Comparison of ENCODE assay signal across 12 cellular contexts in genomic region chr5:68554566-68555279, GRCh38.
A peak's percentile ranks its signal among the peaks of the same experiment; 100 is the strongest.
DNase-seq lines count a peak whose midpoint lies in the region; ATAC-seq and TF ChIP-seq lines count a peak whose summit lies in the region.
"Had no signal": no experiment of that assay in that cellular context is flagged by ENCODE, and none has a peak within 500 bp of the region (broad histone marks: within the 10 kb centered on the region; RNA-seq: fewer than 3 reads in every experiment).

No MANE protein-coding gene starts in this region.

- TF ChIP-seq CTCF in cardiac fibroblast (IDR thresholded peaks at IDR 0.05; ENCODE audit: low read depth, low read length) (no peak), lung (IDR thresholded peaks at IDR 0.05; ENCODE audit: control extremely low read depth, extremely low read depth) (no peak)

- H3K27ac ChIP-seq in ACC112 (ENCODE audit: low read depth, low read length) (peak overlapping the region; percentile 80), lung (ENCODE audit: low read depth in 1 of 2, low read length in 1 of 2) (no peak overlapping the region)
- H3K27ac ChIP-seq: dorsolateral prefrontal cortex had no signal

- 47 to 56% methylated on average over 8 of the region's 8 CpGs for WGBS in lung, 2 donors

- ATAC-seq in lung (ENCODE audit: insufficient read depth, low FRiP score): peak; percentile 50
- no peak for ATAC-seq in activated CD4-positive, CD25-positive, alpha-beta regulatory T cell treated with anti-CD3 and anti-CD28 coated beads, Interleukin-2, amount 50 U/mL, for 24 hours
- ATAC-seq: activated CD8-positive, alpha-beta T cell treated with anti-CD3 and anti-CD28 coated beads for 36 hours had no signal

- H3K36me3 ChIP-seq in ACC112 (ENCODE audit: insufficient read depth, low read length) (peaks cover 6% of the 10 kb centered on the region), lung (ENCODE audit: control insufficient read depth in 2 of 2, insufficient read depth in 2 of 2, low read length in 2 of 2) (no peaks in the 10 kb centered on the region)

- H3K27me3 ChIP-seq in ACC112 (ENCODE audit: insufficient read depth, low read length): no peaks in the 10 kb centered on the region
- H3K27me3 ChIP-seq in lung (ENCODE audit: control insufficient read depth, insufficient read depth): no peaks in the 10 kb centered on the region
- H3K27me3 ChIP-seq: dorsolateral prefrontal cortex had no signal

- H3K4me1 ChIP-seq in ACC112 (ENCODE audit: control insufficient read depth, insufficient read depth, low read length, unreplicated experiment) (peaks cover 44% of the 10 kb centered on the region), lung (ENCODE audit: control insufficient read depth in 2 of 2, insufficient read depth in 2 of 2, low read length in 2 of 2) (no peaks in the 10 kb centered on the region)

- peaks cover 3 to 4% of the 10 kb centered on the region in 2 donors for H3K9me3 ChIP-seq in lung (ENCODE audit: control insufficient read depth in 2 of 2, insufficient read depth in 1 of 2, low read length in 1 of 2)

- no peak overlapping the region for H2AFZ ChIP-seq in ACC112 (ENCODE audit: low read length, unreplicated experiment)

- DNase-seq in LHCN-M2 (ENCODE audit: low read depth) (peak; percentile 36), cardiac fibroblast (ENCODE audit: low read depth in 2 of 2) (peak; percentile 75 to 93), lung (ENCODE audit: low spot score) (no peak), NOMO-1 treated with dmso at 0.1 percent for 144 hours (lab: John Stamatoyannopoulos, UW; ENCODE audit: unreplicated experiment) (no peak), globus pallidus (ENCODE audit: low spot score) (no peak), C1 segment of cervical spinal cord (lab: John Stamatoyannopoulos, UW) (no peak)
- DNase-seq: activated CD8-positive, alpha-beta T cell treated with anti-CD3 and anti-CD28 coated beads for 36 hours; CD4-positive, CD25-positive, alpha-beta regulatory T cell; dorsolateral prefrontal cortex; NCI-H774 had no signal

- H3K79me2 ChIP-seq in ACC112 (ENCODE audit: control insufficient read depth, insufficient read depth, low read length, unreplicated experiment): no peaks in the 10 kb centered on the region

- H3K4me3 ChIP-seq in ACC112 (ENCODE audit: low read depth, low read length) (no peak overlapping the region), cardiac fibroblast (replicated peaks in 1 of 2; ENCODE audit: low read depth in 2 of 2, low read length in 2 of 2) (no peak overlapping the region), lung (no peak overlapping the region)
- H3K4me3 ChIP-seq: dorsolateral prefrontal cortex had no signal

Comparison
In these comparisons a context has a peak if more than half of its experiments do, and no peak if none do; other contexts are left out.
1. DNase-seq: peak in LHCN-M2 (single experiment) and cardiac fibroblast (2 of 2); none in lung (single experiment), NOMO-1 treated with dmso at 0.1 percent for 144 hours (single experiment), globus pallidus (single experiment) and C1 segment of cervical spinal cord (0 of 14).